Comparison of ENCODE assay signal across 17 cellular contexts in the genomic region with DNA sequence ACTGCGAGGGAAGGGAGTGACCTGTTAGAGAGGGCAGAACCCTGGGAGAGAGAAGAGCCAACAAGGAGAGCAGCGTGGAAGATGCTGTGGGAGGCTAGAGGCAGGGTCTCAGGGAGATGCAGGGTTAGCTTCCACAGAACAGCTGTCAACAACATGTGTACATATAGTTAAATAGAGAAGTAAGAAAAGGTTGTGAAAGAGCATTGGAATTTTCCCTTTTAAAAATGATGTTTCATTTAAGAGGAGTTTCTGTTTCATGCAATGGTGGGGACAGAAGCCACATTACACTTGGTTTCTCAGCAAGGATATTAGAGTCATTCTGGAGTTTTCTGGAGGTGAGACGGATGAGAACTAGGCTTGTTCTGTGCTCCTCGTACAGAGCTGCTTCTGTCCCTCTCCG. TPM values are rescaled to one million over a fixed set of nuclear protein-coding genes. Genes with fewer than 3 reads are reported as not detected.
A peak's percentile ranks its signal among the peaks of the same experiment; 100 is the strongest.
DNase-seq lines count a peak whose midpoint lies in the region; ATAC-seq and TF ChIP-seq lines count a peak whose summit lies in the region.
"Had no signal": no experiment of that assay in that cellular context is flagged by ENCODE, and none has a peak within 500 bp of the region (broad histone marks: within the 10 kb centered on the region; RNA-seq: fewer than 3 reads in every experiment).

No MANE protein-coding gene starts in this region.

- H3K9me3 Mint-ChIP-seq in activated naive CD8-positive, alpha-beta T cell treated with anti-CD3 and anti-CD28 coated beads, Interleukin-2, amount 50 U/mL, for 24 hours = no peaks in the 10 kb centered on the region
- H3K9me3 Mint-ChIP-seq in activated naive CD8-positive, alpha-beta T cell treated with anti-CD3 and anti-CD28 coated beads for 36 hours = no peaks in the 10 kb centered on the region
- H3K9me3 Mint-ChIP-seq: activated B cell treated with CpG ODN at 0.5 μM for 24 hours; activated naive CD4-positive, alpha-beta T cell treated with anti-CD3 and anti-CD28 coated beads, Interleukin-2, amount 10 ng/mL, durations not matched to agents 7 days and 5 days; CD8-positive, alpha-beta T cell; stimulated activated naive CD8-positive, alpha-beta T cell treated with anti-CD3 and anti-CD28 coated beads, Interleukin-15, amount 100 ng/mL, for 72 hours had no signal

- 76 to 93% (median 86%) methylated on average over 5 of the region's 5 CpGs for WGBS in ovary, 3 donors

- H3K36me3 Mint-ChIP-seq in activated naive CD8-positive, alpha-beta T cell treated with anti-CD3 and anti-CD28 coated beads, Interleukin-2, amount 50 U/mL, for 24 hours (ENCODE audit: low read depth) = no peaks in the 10 kb centered on the region
- H3K36me3 Mint-ChIP-seq in activated naive CD8-positive, alpha-beta T cell treated with anti-CD3 and anti-CD28 coated beads for 36 hours = no peaks in the 10 kb centered on the region
- H3K36me3 Mint-ChIP-seq: activated naive CD4-positive, alpha-beta T cell treated with anti-CD3 and anti-CD28 coated beads, Interleukin-2, amount 10 ng/mL, durations not matched to agents 7 days and 5 days; CD8-positive, alpha-beta T cell had no signal

- DNase-seq in activated naive CD8-positive, alpha-beta T cell treated with anti-CD3 and anti-CD28 coated beads, Interleukin-2, amount 50 U/mL, for 24 hours = no peak
- DNase-seq in activated naive CD8-positive, alpha-beta T cell treated with anti-CD3 and anti-CD28 coated beads for 36 hours = no peak
- DNase-seq in ovary (no peak), NCI-H1436 treated with DMSO at 0.1 percent for 48 hours (lab: John Stamatoyannopoulos, UW) (no peak), left ventricle myocardium superior (no peak), T1000 (lab: John Stamatoyannopoulos, UW) (no peak)
- DNase-seq: activated B cell treated with CpG ODN at 0.5 μM for 24 hours; activated naive CD4-positive, alpha-beta T cell treated with anti-CD3 and anti-CD28 coated beads, Interleukin-2, amount 10 ng/mL, durations not matched to agents 7 days and 5 days; CD8-positive, alpha-beta T cell; effector CD4-positive, alpha-beta T cell; EL; left cardiac atrium; NCI-H1105; NCI-H226; stimulated activated naive CD8-positive, alpha-beta T cell treated with anti-CD3 and anti-CD28 coated beads, Interleukin-15, amount 100 ng/mL, for 72 hours had no signal

- no peak for TF ChIP-seq EP300 in ovary (IDR thresholded peaks at IDR 0.05)

- H3K4me1 ChIP-seq in ovary (ENCODE audit: insufficient read depth) = no peaks in the 10 kb centered on the region

- intact Hi-C loops in ovary (cut with DNase I) (no loop called here), left ventricle myocardium superior (cut with micrococcal nuclease) (no loop called here)

- H3K27me3 Mint-ChIP-seq in activated naive CD8-positive, alpha-beta T cell treated with anti-CD3 and anti-CD28 coated beads, Interleukin-2, amount 50 U/mL, for 24 hours = peaks cover 33% of the 10 kb centered on the region
- H3K27me3 Mint-ChIP-seq in activated naive CD8-positive, alpha-beta T cell treated with anti-CD3 and anti-CD28 coated beads for 36 hours = peaks cover 32% of the 10 kb centered on the region

- TF ChIP-seq CTCF in ovary (IDR thresholded peaks at IDR 0.05) = no peak

- H3K4me1 Mint-ChIP-seq in activated naive CD8-positive, alpha-beta T cell treated with anti-CD3 and anti-CD28 coated beads, Interleukin-2, amount 50 U/mL, for 24 hours = peaks cover 2% of the 10 kb centered on the region
- peaks cover 2% of the 10 kb centered on the region for H3K4me1 Mint-ChIP-seq in activated naive CD8-positive, alpha-beta T cell treated with anti-CD3 and anti-CD28 coated beads for 36 hours
- H3K4me1 Mint-ChIP-seq: activated B cell treated with CpG ODN at 0.5 μM for 24 hours; activated naive CD4-positive, alpha-beta T cell treated with anti-CD3 and anti-CD28 coated beads, Interleukin-2, amount 10 ng/mL, durations not matched to agents 7 days and 5 days; stimulated activated naive CD8-positive, alpha-beta T cell treated with anti-CD3 and anti-CD28 coated beads, Interleukin-15, amount 100 ng/mL, for 72 hours had no signal

- no peaks in the 10 kb centered on the region for H3K36me3 ChIP-seq in ovary

- no peak overlapping the region for H3K4me3 Mint-ChIP-seq in activated naive CD8-positive, alpha-beta T cell treated with anti-CD3 and anti-CD28 coated beads, Interleukin-2, amount 50 U/mL, for 24 hours
- no peak overlapping the region for H3K4me3 Mint-ChIP-seq in activated naive CD8-positive, alpha-beta T cell treated with anti-CD3 and anti-CD28 coated beads for 36 hours
- H3K4me3 Mint-ChIP-seq: activated B cell treated with CpG ODN at 0.5 μM for 24 hours; activated naive CD4-positive, alpha-beta T cell treated with anti-CD3 and anti-CD28 coated beads, Interleukin-2, amount 10 ng/mL, durations not matched to agents 7 days and 5 days; CD8-positive, alpha-beta T cell; stimulated activated naive CD8-positive, alpha-beta T cell treated with anti-CD3 and anti-CD28 coated beads, Interleukin-15, amount 100 ng/mL, for 72 hours had no signal

- no peak overlapping the region for H3K27ac Mint-ChIP-seq in activated naive CD8-positive, alpha-beta T cell treated with anti-CD3 and anti-CD28 coated beads, Interleukin-2, amount 50 U/mL, for 24 hours
- H3K27ac Mint-ChIP-seq in activated naive CD8-positive, alpha-beta T cell treated with anti-CD3 and anti-CD28 coated beads for 36 hours = no peak overlapping the region
- H3K27ac Mint-ChIP-seq: activated B cell treated with CpG ODN at 0.5 μM for 24 hours; activated naive CD4-positive, alpha-beta T cell treated with anti-CD3 and anti-CD28 coated beads, Interleukin-2, amount 10 ng/mL, durations not matched to agents 7 days and 5 days; CD8-positive, alpha-beta T cell; stimulated activated naive CD8-positive, alpha-beta T cell treated with anti-CD3 and anti-CD28 coated beads, Interleukin-15, amount 100 ng/mL, for 72 hours had no signal

- H3K9me3 ChIP-seq in ovary = no peaks in the 10 kb centered on the region

- ATAC-seq in activated naive CD8-positive, alpha-beta T cell treated with anti-CD3 and anti-CD28 coated beads, Interleukin-2, amount 50 U/mL, for 24 hours = peak; percentile 33
- ATAC-seq in GM21786 (IDR thresholded peaks at IDR 0.05; ENCODE audit: unreplicated experiment) = peak; percentile 57
- peak; percentile 44 for ATAC-seq in HG03354 (IDR thresholded peaks at IDR 0.05; ENCODE audit: poor library complexity, severe bottlenecking, unreplicated experiment)
- no peak for ATAC-seq in left ventricle myocardium superior
- ATAC-seq: CD8-positive, alpha-beta T cell; left cardiac atrium; stimulated activated naive CD8-positive, alpha-beta T cell treated with anti-CD3 and anti-CD28 coated beads, Interleukin-15, amount 100 ng/mL, for 72 hours had no signal

- no peak for TF ChIP-seq POLR2A in ovary (IDR thresholded peaks at IDR 0.05)

- H3K27ac ChIP-seq in ovary = no peak overlapping the region

- H3K4me3 ChIP-seq in ovary = no peak overlapping the region

- no peaks in the 10 kb centered on the region for H3K27me3 ChIP-seq in ovary

RNA-seq across cellular contexts. Expression of a gene that starts 23.8 kb away (rescaled TPM):
- total RNA-seq in activated naive CD8-positive, alpha-beta T cell treated with anti-CD3 and anti-CD28 coated beads for 36 hours = 1 to 10 TPM; 1.6 to 1.7 TPM
- 1 to 10 TPM; 1.6 to 5.2 (median 2.7) TPM for total RNA-seq in ovary
- 1 to 10 TPM; 1.1 to 2.6 TPM for polyA plus RNA-seq in ovary
- 0.47 TPM for total RNA-seq in left ventricle myocardium superior

RNA-seq across cellular contexts. Expression of a gene that starts 41.4 kb away (rescaled TPM):
- 10 to 100 TPM; 18.4 to 21.4 TPM for total RNA-seq in activated naive CD8-positive, alpha-beta T cell treated with anti-CD3 and anti-CD28 coated beads for 36 hours
- total RNA-seq in ovary (100 to 1,000 TPM in 5 of 7 donors, 10 to 100 TPM in 2; 81.2 to 165 (median 101) TPM), left ventricle myocardium superior (120 TPM)
- polyA plus RNA-seq in ovary = 100 to 1,000 TPM in 1 of 2 donors, 10 to 100 TPM in 1; 63.9 to 278 TPM
